Comparison of ENCODE assay signal across 17 cellular contexts in the genomic region with DNA sequence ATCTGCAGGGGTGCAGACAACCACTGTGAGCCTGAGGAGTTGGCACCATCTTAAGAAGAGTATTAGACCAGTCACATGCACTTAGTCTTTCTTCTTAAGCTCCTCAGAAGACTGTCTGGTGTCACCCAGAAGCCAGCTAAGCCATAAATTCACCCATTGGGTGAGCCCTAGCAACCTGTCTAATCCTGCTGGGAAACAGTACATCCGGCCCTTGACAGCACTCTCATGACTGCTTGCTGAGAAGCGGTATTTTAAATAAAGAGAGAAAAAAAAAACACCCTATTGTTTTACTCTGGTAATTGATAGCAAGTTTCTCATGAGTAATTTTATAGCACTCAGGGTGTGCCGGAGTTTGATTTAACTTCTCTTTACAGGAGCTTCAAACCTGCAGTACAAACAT.
DNase-seq lines count a peak whose midpoint lies in the region; ATAC-seq and TF ChIP-seq lines count a peak whose summit lies in the region.
"Had no signal": no experiment of that assay in that cellular context is flagged by ENCODE, and none has a peak within 500 bp of the region (broad histone marks: within the 10 kb centered on the region; RNA-seq: fewer than 3 reads in every experiment).

No MANE protein-coding gene starts in this region.

- no TSS peak for BruUV-seq in A673 (replicated peaks; lab: Mats Ljungman, UMichigan)

- POLR2A ChIA-PET in A673 (lab: Charles Lee; ENCODE audit: low non-redundant PET): no interaction called here

- DNase-seq in A673 (ENCODE audit: low spot score) (peak; percentile 53), Peyer's patch (peak in 1 of 3 donors; percentile 53), mucosa of descending colon (peak in 1 of 3 donors; percentile 19), NCI-H1436 (lab: John Stamatoyannopoulos, UW) (no peak), vagina (ENCODE audit: extremely low spot score in 2 of 2) (no peak)
- DNase-seq: CD4-positive, alpha-beta T cell; GOT3; MG63; NCI-H1092 treated with DMSO at 0.1 percent for 48 hours; NCI-H2029; NCI-H446; SW 1271 had no signal

- no peaks in the 10 kb centered on the region for H3K36me3 ChIP-seq in A673 (ENCODE audit: insufficient read depth, low read length, poor library complexity, severe bottlenecking)
- H3K36me3 ChIP-seq in Peyer's patch: no peaks in the 10 kb centered on the region
- no peaks in the 10 kb centered on the region for H3K36me3 ChIP-seq in mucosa of descending colon (ENCODE audit: low read depth)
- no peaks in the 10 kb centered on the region for H3K36me3 ChIP-seq in vagina
- H3K36me3 ChIP-seq: MG63, SJSA1 had no signal

- peak; percentile 88 for TF ChIP-seq EP300 in Ishikawa (IDR thresholded peaks at IDR 0.05; ENCODE audit: borderline replicate concordance)

- no peak overlapping the region for H3K27ac ChIP-seq in A673 (ENCODE audit: low read depth, low read length, poor library complexity, severe bottlenecking)
- H3K27ac ChIP-seq in Peyer's patch: peak overlapping the region in 3 of 4 donors; percentile 32 to 62 (median 34)
- no peak overlapping the region for H3K27ac ChIP-seq in vagina
- H3K27ac ChIP-seq: KMS-11, RWPE1, SJSA1 had no signal

- H3K4me1 ChIP-seq in A673 (ENCODE audit: insufficient read depth, low read length, poor library complexity, severe bottlenecking) (no peaks in the 10 kb centered on the region), Peyer's patch (peaks cover 0 to 5% (median 0%) of the 10 kb centered on the region in 4 donors), mucosa of descending colon (ENCODE audit: low read depth) (peaks cover 15% of the 10 kb centered on the region), vagina (no peaks in the 10 kb centered on the region)
- H3K4me1 ChIP-seq: SJSA1 had no signal

- TF ChIP-seq RAD21 in Ishikawa (IDR thresholded peaks at IDR 0.05; ENCODE audit: low read depth): no peak; the same call in 1 of the 2 replicates

- H3K27me3 ChIP-seq in A673 (replicated peaks; ENCODE audit: insufficient read depth, low read depth, low read length, poor library complexity) (no peaks in the 10 kb centered on the region), Peyer's patch (no peaks in the 10 kb centered on the region), vagina (no peaks in the 10 kb centered on the region)
- H3K27me3 ChIP-seq: MG63, SJSA1 had no signal

- H3K9me3 ChIP-seq in A673 (ENCODE audit: low read depth, low read length, poor library complexity, severe bottlenecking) (no peaks in the 10 kb centered on the region), Peyer's patch (no peaks in the 10 kb centered on the region), mucosa of descending colon (no peaks in the 10 kb centered on the region), vagina (no peaks in the 10 kb centered on the region)
- H3K9me3 ChIP-seq: MG63 had no signal

- intact Hi-C loops in A673 (cut with micrococcal nuclease; ENCODE audit: unreplicated experiment) (no loop called here), mucosa of descending colon (cut with DNase I, micrococcal nuclease) (no loop called here), vagina (cut with DNase I) (no loop called here)

- CTCF ChIA-PET in A673 (lab: Charles Lee): interaction anchor here (0.5 kb wide), 2 partner anchors 122 to 282 kb away, joined by 12 to 17 read pairs; no protein-coding TSS in a partner anchor

- peak; percentile 81 for ATAC-seq in mucosa of descending colon
- ATAC-seq in HG03039 (IDR thresholded peaks at IDR 0.05; ENCODE audit: unreplicated experiment): no peak

- H3K4me3 ChIP-seq in A673 (ENCODE audit: low read depth, low read length, poor library complexity, severe bottlenecking) (no peak overlapping the region), Peyer's patch (no peak overlapping the region), mucosa of descending colon (no peak overlapping the region), vagina (no peak overlapping the region)
- H3K4me3 ChIP-seq: MG63, SJSA1 had no signal

- TF ChIP-seq POLR2A in Peyer's patch (IDR thresholded peaks at IDR 0.05) (no peak), vagina (IDR thresholded peaks at IDR 0.05) (no peak)

- TF ChIP-seq CTCF in A673 (conservative IDR thresholded peaks at IDR 0.05; ENCODE audit: low read depth, low read length) (no peak), Peyer's patch (IDR thresholded peaks at IDR 0.05) (no peak), mucosa of descending colon (IDR thresholded peaks at IDR 0.05) (no peak), vagina (IDR thresholded peaks at IDR 0.05) (no peak)

TF ChIP-seq in Ishikawa, 13 proteins besides CTCF, POLR2A, EP300 and RAD21:
- TF ChIP-seq FOXM1 (IDR thresholded peaks at IDR 0.05; ENCODE audit: borderline replicate concordance, low read depth) (peak; percentile 91), YY1 (IDR thresholded peaks at IDR 0.05; ENCODE audit: low read depth) (peak; percentile 30; the same call in 1 of the 2 replicates), NFIC (IDR thresholded peaks at IDR 0.05) (peak; percentile 87), EGR1 (IDR thresholded peaks at IDR 0.05) (no peak), ZBTB7A (IDR thresholded peaks at IDR 0.05; ENCODE audit: low read depth) (no peak), TEAD4 (IDR thresholded peaks at IDR 0.05) (peak; percentile 75), TCF12 (IDR thresholded peaks at IDR 0.05; ENCODE audit: low read depth) (peak; percentile 94)
- TF ChIP-seq, protein P1, sequence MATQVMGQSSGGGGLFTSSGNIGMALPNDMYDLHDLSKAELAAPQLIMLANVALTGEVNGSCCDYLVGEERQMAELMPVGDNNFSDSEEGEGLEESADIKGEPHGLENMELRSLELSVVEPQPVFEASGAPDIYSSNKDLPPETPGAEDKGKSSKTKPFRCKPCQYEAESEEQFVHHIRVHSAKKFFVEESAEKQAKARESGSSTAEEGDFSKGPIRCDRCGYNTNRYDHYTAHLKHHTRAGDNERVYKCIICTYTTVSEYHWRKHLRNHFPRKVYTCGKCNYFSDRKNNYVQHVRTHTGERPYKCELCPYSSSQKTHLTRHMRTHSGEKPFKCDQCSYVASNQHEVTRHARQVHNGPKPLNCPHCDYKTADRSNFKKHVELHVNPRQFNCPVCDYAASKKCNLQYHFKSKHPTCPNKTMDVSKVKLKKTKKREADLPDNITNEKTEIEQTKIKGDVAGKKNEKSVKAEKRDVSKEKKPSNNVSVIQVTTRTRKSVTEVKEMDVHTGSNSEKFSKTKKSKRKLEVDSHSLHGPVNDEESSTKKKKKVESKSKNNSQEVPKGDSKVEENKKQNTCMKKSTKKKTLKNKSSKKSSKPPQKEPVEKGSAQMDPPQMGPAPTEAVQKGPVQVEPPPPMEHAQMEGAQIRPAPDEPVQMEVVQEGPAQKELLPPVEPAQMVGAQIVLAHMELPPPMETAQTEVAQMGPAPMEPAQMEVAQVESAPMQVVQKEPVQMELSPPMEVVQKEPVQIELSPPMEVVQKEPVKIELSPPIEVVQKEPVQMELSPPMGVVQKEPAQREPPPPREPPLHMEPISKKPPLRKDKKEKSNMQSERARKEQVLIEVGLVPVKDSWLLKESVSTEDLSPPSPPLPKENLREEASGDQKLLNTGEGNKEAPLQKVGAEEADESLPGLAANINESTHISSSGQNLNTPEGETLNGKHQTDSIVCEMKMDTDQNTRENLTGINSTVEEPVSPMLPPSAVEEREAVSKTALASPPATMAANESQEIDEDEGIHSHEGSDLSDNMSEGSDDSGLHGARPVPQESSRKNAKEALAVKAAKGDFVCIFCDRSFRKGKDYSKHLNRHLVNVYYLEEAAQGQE (IDR thresholded peaks at IDR 0.05; ENCODE audit: low read depth): no peak
- TF ChIP-seq, protein P2, sequence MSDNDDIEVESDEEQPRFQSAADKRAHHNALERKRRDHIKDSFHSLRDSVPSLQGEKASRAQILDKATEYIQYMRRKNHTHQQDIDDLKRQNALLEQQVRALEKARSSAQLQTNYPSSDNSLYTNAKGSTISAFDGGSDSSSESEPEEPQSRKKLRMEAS (IDR thresholded peaks at IDR 0.05): peak; percentile 37
- TF ChIP-seq, protein P3, sequence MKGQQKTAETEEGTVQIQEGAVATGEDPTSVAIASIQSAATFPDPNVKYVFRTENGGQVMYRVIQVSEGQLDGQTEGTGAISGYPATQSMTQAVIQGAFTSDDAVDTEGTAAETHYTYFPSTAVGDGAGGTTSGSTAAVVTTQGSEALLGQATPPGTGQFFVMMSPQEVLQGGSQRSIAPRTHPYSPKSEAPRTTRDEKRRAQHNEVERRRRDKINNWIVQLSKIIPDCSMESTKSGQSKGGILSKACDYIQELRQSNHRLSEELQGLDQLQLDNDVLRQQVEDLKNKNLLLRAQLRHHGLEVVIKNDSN (IDR thresholded peaks at IDR 0.05): 0 out of 2 replicates have a peak, but pooled peaks have one; percentile 43

Comparison
In these comparisons a context has a peak if more than half of its experiments do, and no peak if none do; other contexts are left out.
1. H3K27ac ChIP-seq: peak in Peyer's patch (3 of 4); none in A673 (single experiment) and vagina (single experiment).